Comparison of ENCODE assay signal across 1 cellular context in genomic region chr17:36705651-36706436, GRCh38.
A peak's percentile ranks its signal among the peaks of the same experiment; 100 is the strongest.
TF ChIP-seq lines count a peak whose summit lies in the region.

No MANE protein-coding gene starts in this region.

TF ChIP-seq in K562, 482 proteins besides CTCF, POLR2A, EP300 and RAD21 (continued from another document):
- TF ChIP-seq HMBOX1 (IDR thresholded peaks at IDR 0.05), result peak; percentile 75
- TF ChIP-seq SMC3 (conservative IDR thresholded peaks at IDR 0.05; ENCODE audit: insufficient read depth, low read depth, low read length), result peak; percentile 73; the same call in 1 of the 2 replicates
- TF ChIP-seq ZBTB7A (IDR thresholded peaks at IDR 0.05; ENCODE audit: borderline replicate concordance, control insufficient read depth, low read depth, low read length), result peak; percentile 23; the same call in 1 of the 2 replicates
- no peak for TF ChIP-seq NFATC3 (IDR thresholded peaks at IDR 0.05)
- peak in 1 of 2 experiments; percentile 54; a peak in 2 of 4 replicates for TF ChIP-seq MAZ (CRISPR knock-in tag; conservative IDR thresholded peaks at IDR 0.05 in 1 of 2, IDR thresholded peaks at IDR 0.05 in 1 of 2)
- TF ChIP-seq ZNF766 (CRISPR knock-in tag; conservative IDR thresholded peaks at IDR 0.05), result no peak
- TF ChIP-seq NFIC (IDR thresholded peaks at IDR 0.05), result peak; percentile 23; the same call in 1 of the 2 replicates
- 0 out of 2 replicates have a peak, but pooled peaks have one; percentile 39 for TF ChIP-seq DEAF1 (CRISPR knock-in tag; IDR thresholded peaks at IDR 0.05)
- TF ChIP-seq FOS (IDR thresholded peaks at IDR 0.05; ENCODE audit: extremely low read depth, insufficient read length), result no peak
